ENCODE assay signal across 15 cellular contexts in genomic region chr3:185699927-185700326, GRCh38.
DNase-seq lines count a peak whose midpoint lies in the region; ATAC-seq and TF ChIP-seq lines count a peak whose summit lies in the region.
"Had no signal": no experiment of that assay in that cellular context is flagged by ENCODE, and none has a peak within 500 bp of the region (broad histone marks: within the 10 kb centered on the region; RNA-seq: fewer than 3 reads in every experiment).

No MANE protein-coding gene starts in this region.

- no peaks in the 10 kb centered on the region for H3K9me3 Mint-ChIP-seq in osteocyte (ENCODE audit: unreplicated experiment)

- no peak for TF ChIP-seq POLR2A in body of pancreas (IDR thresholded peaks at IDR 0.05)

- H3K27me3 ChIP-seq in left ventricle myocardium inferior (ENCODE audit: low read depth) (no peaks in the 10 kb centered on the region), body of pancreas (no peaks in the 10 kb centered on the region)

- H3K9me3 ChIP-seq in left ventricle myocardium inferior (replicated peaks) (no peaks in the 10 kb centered on the region), body of pancreas (no peaks in the 10 kb centered on the region)
- H3K9me3 ChIP-seq: HAP-1 had no signal

- H3K4me3 ChIP-seq in left ventricle myocardium inferior, result no peak overlapping the region
- no peak overlapping the region for H3K4me3 ChIP-seq in choroid plexus epithelial cell (ENCODE audit: low read depth, low read length)
- no peak overlapping the region for H3K4me3 ChIP-seq in body of pancreas
- H3K4me3 ChIP-seq: GM23248, HAP-1 had no signal

- in situ Hi-C loops in G401 (cut with HindIII; ENCODE audit: low sequenced_read_pairs), result no loop called here

- intact Hi-C loops in Right ventricle myocardium superior (cut with DNase I), result no loop called here
- intact Hi-C loops in left ventricle myocardium inferior (cut with micrococcal nuclease), result no loop called here
- intact Hi-C loops in body of pancreas (cut with DNase I), result no loop called here

- no peaks in the 10 kb centered on the region for H3K27me3 Mint-ChIP-seq in osteocyte (ENCODE audit: unreplicated experiment)

- 62 to 73% methylated on average over 2 of the region's 2 CpGs for WGBS in body of pancreas, 2 donors

- H3K27ac Mint-ChIP-seq in osteocyte (ENCODE audit: unreplicated experiment), result peak overlapping the region; percentile 39
- H3K27ac Mint-ChIP-seq: CD4-positive, CD25-positive, alpha-beta regulatory T cell; CD8-positive, alpha-beta memory T cell had no signal

- no peak for TF ChIP-seq CTCF in left ventricle myocardium inferior (IDR thresholded peaks at IDR 0.05; ENCODE audit: borderline replicate concordance)
- TF ChIP-seq CTCF in choroid plexus epithelial cell (conservative IDR thresholded peaks at IDR 0.05; ENCODE audit: low read depth, low read length), result no peak
- no peak for TF ChIP-seq CTCF in osteocyte (IDR thresholded peaks at IDR 0.05)
- no peak for TF ChIP-seq CTCF in body of pancreas (IDR thresholded peaks at IDR 0.05)

- H3K4me3 Mint-ChIP-seq in osteocyte (ENCODE audit: unreplicated experiment), result no peak overlapping the region
- H3K4me3 Mint-ChIP-seq: CD4-positive, CD25-positive, alpha-beta regulatory T cell; CD8-positive, alpha-beta memory T cell had no signal

- peaks cover 10% of the 10 kb centered on the region for H3K36me3 Mint-ChIP-seq in osteocyte (ENCODE audit: unreplicated experiment)
- H3K36me3 Mint-ChIP-seq: CD4-positive, CD25-positive, alpha-beta regulatory T cell; CD8-positive, alpha-beta memory T cell had no signal

- H3K4me1 Mint-ChIP-seq in osteocyte (ENCODE audit: unreplicated experiment), result peaks cover 38% of the 10 kb centered on the region
- H3K4me1 Mint-ChIP-seq: CD4-positive, CD25-positive, alpha-beta regulatory T cell; CD8-positive, alpha-beta memory T cell had no signal

- DNase-seq in Right ventricle myocardium superior (no peak), left ventricle myocardium inferior (no peak), G401 (ENCODE audit: low spot score) (peak; percentile 72), choroid plexus epithelial cell (ENCODE audit: low read depth) (peak; percentile 24), osteocyte (ENCODE audit: extremely low spot score, unreplicated experiment) (no peak), body of pancreas (no peak)
- DNase-seq: 8988T; CD4-positive, CD25-positive, alpha-beta regulatory T cell; CD8-positive, alpha-beta memory T cell; COR-L47; GDM1; GM23248 had no signal

- H3K36me3 ChIP-seq in left ventricle myocardium inferior, result no peaks in the 10 kb centered on the region
- H3K36me3 ChIP-seq in body of pancreas (replicated peaks in 1 of 2; ENCODE audit: insufficient read depth in 1 of 2, low read depth in 2 of 2), result no peaks in the 10 kb centered on the region
- H3K36me3 ChIP-seq: HAP-1 had no signal

- ATAC-seq in Right ventricle myocardium superior (ENCODE audit: poor library complexity), result peak; percentile 36
- ATAC-seq in GM21529 (IDR thresholded peaks at IDR 0.05; ENCODE audit: unreplicated experiment), result no peak
- ATAC-seq in GM18909 (IDR thresholded peaks at IDR 0.05; ENCODE audit: poor library complexity, unreplicated experiment), result no peak
- ATAC-seq in body of pancreas, result no peak

- no peak overlapping the region for H3K27ac ChIP-seq in left ventricle myocardium inferior (replicated peaks)
- H3K27ac ChIP-seq in body of pancreas, result no peak overlapping the region
- H3K27ac ChIP-seq: GM23248 had no signal

- H3K4me1 ChIP-seq in left ventricle myocardium inferior, result peaks cover 27% of the 10 kb centered on the region
- peaks cover 23% of the 10 kb centered on the region for H3K4me1 ChIP-seq in body of pancreas
- H3K4me1 ChIP-seq: HAP-1 had no signal

Comparison
In these comparisons a context has a peak if more than half of its experiments do, and no peak if none do; other contexts are left out.
1. DNase-seq: peak in G401 (single experiment) and choroid plexus epithelial cell (single experiment); none in Right ventricle myocardium superior (single experiment), left ventricle myocardium inferior (single experiment), osteocyte (single experiment) and body of pancreas (0 of 4).